In the genomic region with DNA sequence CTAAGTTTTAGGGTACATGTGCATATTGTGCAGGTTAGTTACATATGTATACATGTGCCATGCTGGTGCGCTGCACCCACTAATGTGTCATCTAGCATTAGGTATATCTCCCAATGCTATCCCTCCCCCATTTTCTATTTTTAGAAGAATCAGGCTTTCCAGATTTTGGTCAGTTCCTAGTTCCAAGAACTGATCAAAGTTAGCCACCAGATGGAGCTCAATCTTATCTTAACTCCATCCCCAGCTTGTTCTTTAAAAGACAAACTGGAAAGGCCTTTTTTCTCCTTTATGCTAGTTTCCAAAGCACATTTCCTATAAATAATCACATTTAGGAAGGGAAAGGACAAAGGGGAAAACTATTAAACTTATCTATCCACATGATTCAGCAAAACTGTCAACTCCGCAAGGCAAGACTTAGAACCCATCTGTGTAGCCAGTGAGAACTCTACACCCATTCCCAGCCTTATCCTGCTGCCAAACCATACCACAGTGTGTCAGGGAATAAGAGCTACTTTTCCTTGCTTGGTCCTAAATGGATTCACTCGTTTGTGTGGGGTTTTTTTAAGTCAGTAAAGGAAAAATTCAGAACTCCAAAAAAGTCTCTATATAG, we compare ENCODE assay signal across 9 cellular contexts. TPM values are rescaled to one million over a fixed set of nuclear protein-coding genes. Genes with fewer than 3 reads are reported as not detected.
A peak's percentile ranks its signal among the peaks of the same experiment; 100 is the strongest.
DNase-seq lines count a peak whose midpoint lies in the region; ATAC-seq, FAIRE-seq and TF ChIP-seq lines count a peak whose summit lies in the region.
"Had no signal": no experiment of that assay in that cellular context is flagged by ENCODE, and none has a peak within 500 bp of the region (broad histone marks: within the 10 kb centered on the region; RNA-seq: fewer than 3 reads in every experiment).

No MANE protein-coding gene starts in this region.

- no peaks in the 10 kb centered on the region; the same call in 1 of the 2 replicates for H3K4me1 ChIP-seq in GM12878 (ENCODE audit: control insufficient read depth, insufficient read depth, low read length)
- no peaks in the 10 kb centered on the region for H3K4me1 ChIP-seq in right lobe of liver
- H3K4me1 ChIP-seq: upper lobe of left lung had no signal

- TF ChIP-seq POLR2A in GM12878 (IDR thresholded peaks at IDR 0.05; ENCODE audit: low read depth, low read length): no peak
- no peak for TF ChIP-seq POLR2A in right lobe of liver (IDR thresholded peaks at IDR 0.05)

- no peaks in the 10 kb centered on the region for H4K20me1 ChIP-seq in GM12878 (ENCODE audit: control insufficient read depth, insufficient read depth)

- H3K27ac ChIP-seq in GM12878 (ENCODE audit: control insufficient read depth, insufficient read depth) (no peak overlapping the region), right lobe of liver (no peak overlapping the region)
- H3K27ac ChIP-seq: upper lobe of left lung had no signal

- H3K4me3 ChIP-seq in GM12878 (no peak overlapping the region), right lobe of liver (no peak overlapping the region)
- H3K4me3 ChIP-seq: upper lobe of left lung had no signal

- 50% methylated on average over 2 of the region's 3 CpGs for WGBS in GM12878 (ENCODE audit: insufficient coverage, insufficient replicate concordance, low lambda C conversion rate, missing lambda C conversion rate)
- 41% methylated on average over 3 of the region's 3 CpGs for WGBS in right lobe of liver (ENCODE audit: insufficient coverage, low coverage, low lambda C conversion rate, missing lambda C conversion rate)

- FAIRE-seq in D721Med (lab: Jason Lieb, UNC) (no peak), GM12878 (lab: Jason Lieb, UNC) (no peak)

- intact Hi-C loops in GM12878 (cut with micrococcal nuclease; ENCODE audit: unreplicated experiment): loop anchor here (1.0 kb wide), 1 partner anchor 41 kb away; no protein-coding TSS in a partner anchor
- intact Hi-C loops in right lobe of liver (cut with DNase I): no loop called here

- TF ChIP-seq EP300 in GM12878 (IDR thresholded peaks at IDR 0.05; ENCODE audit: borderline replicate concordance in 1 of 2, control insufficient read depth in 1 of 2, low read depth in 2 of 2, low read length in 2 of 2): no peak

- no peak overlapping the region for H2AFZ ChIP-seq in GM12878 (ENCODE audit: control insufficient read depth, low read depth, low read length)

- SMC1A ChIA-PET in GM12878 (lab: Charles Lee; ENCODE audit: uncharacterized antibody, unreplicated experiment): interaction anchor here (1.0 to 3.6 kb wide), 4 partner anchors 40 to 157 kb away, joined by 3 to 22 read pairs (median 4); no protein-coding TSS in a partner anchor

- RAD21 ChIA-PET in GM12878 (lab: Charles Lee; ENCODE audit: unreplicated experiment): interaction anchor here (0.6 to 2.2 kb wide), 8 partner anchors 9 to 367 kb away, joined by 3 to 25 read pairs (median 3); no protein-coding TSS in a partner anchor

- BruUV-seq in GM12878 (replicated peaks; lab: Mats Ljungman, UMichigan): no TSS peak

- peak; percentile 48; the same call in 2 of the 3 replicates for ATAC-seq in GM12878
- ATAC-seq in right lobe of liver: peak in 3 of 4 donors; percentile 47 to 57 (median 50)
- no peak for ATAC-seq in stimulated activated naive CD8-positive, alpha-beta T cell treated with anti-CD3 and anti-CD28 coated beads, Interleukin-15, Interleukin-2, amounts not matched to agents 100 U/mL and 50 U/mL, for 24 hours

- in situ Hi-C loops in KBM-7 (cut with MboI; ENCODE audit: low pct_unique_long_range_greater_than_20kb, low sequenced_read_pairs) (no loop called here), GM12878 (cut with MboI) (no loop called here)

- H3K9ac ChIP-seq in GM12878 (ENCODE audit: control insufficient read depth, insufficient read depth, low read length): no peak overlapping the region

- peak; percentile 47 for TF ChIP-seq CTCF in D721Med (IDR thresholded peaks at IDR 0.05; ENCODE audit: insufficient read depth, missing control alignments)
- peak; percentile 17 to 38 (median 25); a peak in 3 of 6 replicates for TF ChIP-seq CTCF in GM12878 (IDR thresholded peaks at IDR 0.05 in 2 of 3, conservative IDR thresholded peaks at IDR 0.05 in 1 of 3; ENCODE audit: control insufficient read depth in 2 of 3, extremely low read depth in 1 of 3, insufficient read depth in 1 of 3, low read depth in 3 of 3, low read length in 3 of 3)
- peak; percentile 25 to 50 (median 42) for TF ChIP-seq CTCF in right lobe of liver (IDR thresholded peaks at IDR 0.05)
- no peak for TF ChIP-seq CTCF in GM20000 (IDR thresholded peaks at IDR 0.05; ENCODE audit: extremely low read depth, missing control alignments)

- H3K4me2 ChIP-seq in GM12878 (ENCODE audit: control insufficient read depth, insufficient read depth): no peak overlapping the region

- DNase-seq in D721Med (ENCODE audit: insufficient read length, low spot score) (no peak), KBM-7 (peak; percentile 72), GM12878 (ENCODE audit: low read depth, low spot score) (no peak), right lobe of liver (no peak), GF-D8 (lab: John Stamatoyannopoulos, UW) (no peak), GM20000 (ENCODE audit: low spot score) (no peak), germinal center (ENCODE audit: low spot score) (no peak)
- DNase-seq in stimulated activated naive CD8-positive, alpha-beta T cell treated with anti-CD3 and anti-CD28 coated beads, Interleukin-15, Interleukin-2, amounts not matched to agents 100 U/mL and 50 U/mL, for 24 hours: no peak
- DNase-seq: upper lobe of left lung had no signal

- H3K9me3 ChIP-seq in GM12878 (replicated peaks; ENCODE audit: control insufficient read depth, insufficient read depth, low read length) (no peaks in the 10 kb centered on the region), right lobe of liver (no peaks in the 10 kb centered on the region)
- H3K9me3 ChIP-seq: upper lobe of left lung had no signal

- H3K27me3 ChIP-seq in GM12878 (replicated peaks in 1 of 2; ENCODE audit: control insufficient read depth in 2 of 2, insufficient read depth in 2 of 2, low read length in 1 of 2): no peaks in the 10 kb centered on the region
- no peaks in the 10 kb centered on the region for H3K27me3 ChIP-seq in right lobe of liver
- H3K27me3 ChIP-seq: upper lobe of left lung had no signal

- H3K36me3 ChIP-seq in GM12878 (ENCODE audit: control insufficient read depth in 2 of 2, insufficient read depth in 2 of 2, low read length in 1 of 2) (no peaks in the 10 kb centered on the region; a peak in 1 of 4 replicates), right lobe of liver (no peaks in the 10 kb centered on the region)
- H3K36me3 ChIP-seq: upper lobe of left lung had no signal

- no peaks in the 10 kb centered on the region for H3K79me2 ChIP-seq in GM12878 (ENCODE audit: control insufficient read depth, insufficient read depth, low read length)

- POLR2A ChIA-PET in GM12878 (lab: Charles Lee): interaction anchor here (1.0 kb wide), 1 partner anchor 315 kb away, joined by 6 read pairs; no protein-coding TSS in a partner anchor

- TF ChIP-seq RAD21 in GM12878 (IDR thresholded peaks at IDR 0.05; ENCODE audit: insufficient read depth, low read depth, low read length): peak; percentile 50

- CTCF ChIA-PET in GM12878 (lab: Yijun Ruan, JAX): interaction anchor here (0.7 to 3.3 kb wide), 16 partner anchors 9 to 367 kb away, joined by 3 to 86 read pairs (median 4); no protein-coding TSS in a partner anchor

TF ChIP-seq in GM12878, 131 proteins besides CTCF, POLR2A, EP300 and RAD21:
- TF ChIP-seq SMC3 (IDR thresholded peaks at IDR 0.05; ENCODE audit: borderline replicate concordance, low read length): peak; percentile 45; the same call in 1 of the 2 replicates
- TF ChIP-seq, protein P1, sequence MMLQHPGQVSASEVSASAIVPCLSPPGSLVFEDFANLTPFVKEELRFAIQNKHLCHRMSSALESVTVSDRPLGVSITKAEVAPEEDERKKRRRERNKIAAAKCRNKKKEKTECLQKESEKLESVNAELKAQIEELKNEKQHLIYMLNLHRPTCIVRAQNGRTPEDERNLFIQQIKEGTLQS (IDR thresholded peaks at IDR 0.05; ENCODE audit: borderline replicate concordance, extremely low read depth, low read depth, low read length): no peak
TF ChIP-seq in GM12878: peak in this region for 1.

RNA-seq across cellular contexts. Expression of a gene that starts 22.8 kb away (rescaled TPM):
- total RNA-seq in GM12878 (2013; cell fraction: nucleolus; rRNA removed): 6.0 and 6.1 TPM in 2 replicates
- total RNA-seq in GM12878 (2014; rRNA removed): 3.3 and 3.4 TPM in 2 replicates
- total RNA-seq in GM12878 (2014; rRNA removed; fragmentation: Illumina TruSeq; extraction: Trizol): 3.8 and 4.7 TPM in 2 replicates
- total RNA-seq in GM12878 (2021): 5.3 and 6.4 TPM in 2 replicates
- 3.1 TPM for polyA plus RNA-seq in GM12878 (2011; ENCODE audit: low read depth)
- 2.9 and 4.9 TPM in 2 replicates for polyA plus RNA-seq in GM12878 (2011; rRNA removed)
- polyA plus RNA-seq in GM12878 (2011; cell fraction: cytosol; rRNA removed): 6.8 and 8.0 TPM in 2 replicates
- polyA plus RNA-seq in GM12878 (2011; cell fraction: nucleus; rRNA removed): 10.9 and 13.6 TPM in 2 replicates
- polyA plus RNA-seq in GM12878 (2012): 3.7 and 4.0 TPM in 2 replicates
- 4.6 and 4.9 TPM in 2 replicates for polyA plus RNA-seq in GM12878 (2014; fragmentation: Illumina TruSeq; extraction: Trizol)
- polyA plus RNA-seq in GM12878 (2014; fragmentation: Nextera tagmentation; extraction: Ambion mirVana): 1 to 10 TPM; 7.6 to 8.7 TPM
- 7.5 and 7.6 TPM in 2 replicates for polyA plus RNA-seq in GM12878 (2014; rRNA removed)
- 1 to 10 TPM; 6.1 to 6.6 TPM for polyA plus RNA-seq in GM12878 (2016; fragmentation: Nextera tagmentation; extraction: Ambion mirVana)
- 2.9 and 5.9 TPM in 2 replicates for polyA minus RNA-seq in GM12878 (2011; rRNA and poly(A)+ RNA removed)
- 2.0 and 2.2 TPM in 2 replicates for polyA minus RNA-seq in GM12878 (2011; cell fraction: cytosol; rRNA and poly(A)+ RNA removed)
- 10.4 and 18.6 TPM in 2 replicates for polyA minus RNA-seq in GM12878 (2011; cell fraction: nucleus; rRNA and poly(A)+ RNA removed)
- total RNA-seq in right lobe of liver: under 1 TPM in 1 of 6 experiments, not detected in 5; 0.55 TPM
